In genomic region chr16:68290455-68290854, GRCh38 we compare ENCODE assay signal across 8 cellular contexts. TPM values are rescaled to one million over a fixed set of nuclear protein-coding genes. Genes with fewer than 3 reads are reported as not detected.
DNase-seq lines count a peak whose midpoint lies in the region; ATAC-seq lines count a peak whose summit lies in the region.
"Had no signal": no experiment of that assay in that cellular context is flagged by ENCODE, and none has a peak within 500 bp of the region (broad histone marks: within the 10 kb centered on the region; RNA-seq: fewer than 3 reads in every experiment).

No MANE protein-coding gene starts in this region.

- CTCF ChIA-PET in CD4-positive, alpha-beta memory T cell (lab: Charles Lee; ENCODE audit: partially characterized antibody) = interaction anchor here (0.9 to 29.4 kb wide), 5 partner anchors 10 to 37 kb away, joined by 3 to 680 read pairs (median 4); partner anchors contain the start of gene SLC7A6

- intact Hi-C loops in CD4-positive, alpha-beta memory T cell (cut with micrococcal nuclease) = no loop called here
- intact Hi-C loops in dendritic cell treated with granulocyte-macrophage colony-stimulating factor and Interleukin-4, amounts not matched to agents 40 ng/mL and 50 ng/mL, for 4 days (cut with micrococcal nuclease) = no loop called here

- H3K4me1 Mint-ChIP-seq in CD4-positive, alpha-beta memory T cell = peaks cover 58 to 85% (median 74%) of the 10 kb centered on the region in 4 donors
- H3K4me1 Mint-ChIP-seq in dendritic cell treated with granulocyte-macrophage colony-stimulating factor and Interleukin-4, amounts not matched to agents 40 ng/mL and 50 ng/mL, for 4 days (ENCODE audit: low read depth) = peaks cover 55% of the 10 kb centered on the region

- no peak for DNase-seq in CD4-positive, alpha-beta memory T cell
- DNase-seq in SW480 (ENCODE audit: low spot score) (no peak), NCI-H345 (lab: John Stamatoyannopoulos, UW) (no peak)
- DNase-seq: glutamatergic neuron had no signal

- H3K27me3 ChIP-seq in CD4-positive, alpha-beta memory T cell (ENCODE audit: insufficient read depth, low read length) = no peaks in the 10 kb centered on the region
- no peaks in the 10 kb centered on the region for H3K27me3 ChIP-seq in skeletal muscle tissue (ENCODE audit: control insufficient read depth in 3 of 3, insufficient read depth in 3 of 3, low read length in 3 of 3)

- no peaks in the 10 kb centered on the region for H3K27me3 Mint-ChIP-seq in CD4-positive, alpha-beta memory T cell
- no peaks in the 10 kb centered on the region for H3K27me3 Mint-ChIP-seq in dendritic cell treated with granulocyte-macrophage colony-stimulating factor and Interleukin-4, amounts not matched to agents 40 ng/mL and 50 ng/mL, for 4 days

- peaks cover 49 to 67% of the 10 kb centered on the region in 2 donors for H3K36me3 Mint-ChIP-seq in CD4-positive, alpha-beta memory T cell
- H3K36me3 Mint-ChIP-seq in dendritic cell treated with granulocyte-macrophage colony-stimulating factor and Interleukin-4, amounts not matched to agents 40 ng/mL and 50 ng/mL, for 4 days (ENCODE audit: low read depth) = peaks cover 80% of the 10 kb centered on the region

- H3K9ac ChIP-seq in skeletal muscle tissue (ENCODE audit: low read depth in 1 of 3, low read length in 3 of 3) = peak overlapping the region in 1 of 3 donors; percentile 25

- peak overlapping the region; percentile 32 to 83 (median 66) for H3K4me3 Mint-ChIP-seq in CD4-positive, alpha-beta memory T cell
- H3K4me3 Mint-ChIP-seq in dendritic cell treated with granulocyte-macrophage colony-stimulating factor and Interleukin-4, amounts not matched to agents 40 ng/mL and 50 ng/mL, for 4 days = no peak overlapping the region

- H3K36me3 ChIP-seq in CD4-positive, alpha-beta memory T cell (ENCODE audit: insufficient read depth, low read length) = peaks cover 48% of the 10 kb centered on the region
- H3K36me3 ChIP-seq in KOPT-K1 (ENCODE audit: insufficient read depth, low read length) = peaks cover 58% of the 10 kb centered on the region
- H3K36me3 ChIP-seq in skeletal muscle tissue (ENCODE audit: control insufficient read depth in 3 of 3, insufficient read depth in 3 of 3, low read length in 3 of 3) = peaks cover 43 to 64% (median 47%) of the 10 kb centered on the region in 3 donors

- no peaks in the 10 kb centered on the region for H3K9me3 Mint-ChIP-seq in CD4-positive, alpha-beta memory T cell
- H3K9me3 Mint-ChIP-seq in dendritic cell treated with granulocyte-macrophage colony-stimulating factor and Interleukin-4, amounts not matched to agents 40 ng/mL and 50 ng/mL, for 4 days = no peaks in the 10 kb centered on the region

- peak overlapping the region; percentile 82 to 91 (median 89) for H3K27ac Mint-ChIP-seq in CD4-positive, alpha-beta memory T cell
- peak overlapping the region; percentile 45 for H3K27ac Mint-ChIP-seq in dendritic cell treated with granulocyte-macrophage colony-stimulating factor and Interleukin-4, amounts not matched to agents 40 ng/mL and 50 ng/mL, for 4 days

- H3K4me1 ChIP-seq in CD4-positive, alpha-beta memory T cell (ENCODE audit: insufficient read depth, low read length) = peaks cover 76% of the 10 kb centered on the region
- H3K4me1 ChIP-seq in skeletal muscle tissue (ENCODE audit: control insufficient read depth in 3 of 3, insufficient read depth in 3 of 3, low read length in 3 of 3) = peaks cover 42 to 47% (median 45%) of the 10 kb centered on the region in 3 donors

- ATAC-seq in HG03520 (IDR thresholded peaks at IDR 0.05; ENCODE audit: unreplicated experiment) = no peak

- no peaks in the 10 kb centered on the region for H3K9me3 ChIP-seq in CD4-positive, alpha-beta memory T cell (ENCODE audit: control insufficient read depth in 1 of 2, low read length in 2 of 2)
- H3K9me3 ChIP-seq in KOPT-K1 (ENCODE audit: insufficient read depth, low read length, poor library complexity, severe bottlenecking) (no peaks in the 10 kb centered on the region), skeletal muscle tissue (ENCODE audit: control insufficient read depth in 3 of 3, low read length in 3 of 3) (no peaks in the 10 kb centered on the region)

- no peak overlapping the region for H3K4me3 ChIP-seq in CD4-positive, alpha-beta memory T cell (ENCODE audit: low read length in 2 of 2)
- no peak overlapping the region for H3K4me3 ChIP-seq in skeletal muscle tissue (ENCODE audit: low read length in 3 of 3)

- POLR2A ChIA-PET in CD4-positive, alpha-beta memory T cell (lab: Charles Lee; ENCODE audit: partially characterized antibody) = interaction anchor here (1.3 to 44.5 kb wide), 3 partner anchors 5 to 32 kb away, joined by 3 to 1508 read pairs (median 1508); partner anchors contain the start of genes PRMT7, SLC7A6 and SLC7A6OS

- peak overlapping the region; percentile 52 for H3K27ac ChIP-seq in CD4-positive, alpha-beta memory T cell (ENCODE audit: low read depth, low read length)
- H3K27ac ChIP-seq in KOPT-K1 (ENCODE audit: low read depth, low read length, poor library complexity, severe bottlenecking) (peak overlapping the region; percentile 8), skeletal muscle tissue (ENCODE audit: low read depth, low read length) (peak overlapping the region; percentile 25)

RNA-seq across cellular contexts. Expression of gene SLC7A6OS, which starts 20.3 kb away (rescaled TPM):
- total RNA-seq in CD4-positive, alpha-beta memory T cell = 10 to 100 TPM; 51.9 to 55.8 TPM
- polyA plus RNA-seq in CD4-positive, alpha-beta memory T cell = 10 to 100 TPM; 22.4 to 25.2 TPM
- total RNA-seq in skeletal muscle tissue = 11.0 TPM

RNA-seq across cellular contexts. Expression of gene PRMT7, which starts 20.4 kb away (rescaled TPM):
- total RNA-seq in CD4-positive, alpha-beta memory T cell = 100 to 1,000 TPM in 1 of 2 experiments, 10 to 100 TPM in 1; 98.4 to 104 TPM
- polyA plus RNA-seq in CD4-positive, alpha-beta memory T cell = 10 to 100 TPM; 28.3 to 30.6 TPM
- 49.1 TPM for total RNA-seq in skeletal muscle tissue

RNA-seq across cellular contexts. Expression of gene SLC7A6, which starts 26.1 kb away (rescaled TPM):
- total RNA-seq in CD4-positive, alpha-beta memory T cell = 100 to 1,000 TPM; 190 to 194 TPM
- 10 to 100 TPM; 14.4 to 21.1 TPM for polyA plus RNA-seq in CD4-positive, alpha-beta memory T cell
- 9.4 TPM for total RNA-seq in skeletal muscle tissue

RNA-seq across cellular contexts. Expression of gene PLA2G15, which starts 45.3 kb away (rescaled TPM):
- 10 to 100 TPM; 12.0 to 13.3 TPM for total RNA-seq in CD4-positive, alpha-beta memory T cell
- polyA plus RNA-seq in CD4-positive, alpha-beta memory T cell = 10 to 100 TPM in 1 of 2 donors, 1 to 10 TPM in 1; 6.6 to 10.8 TPM
- total RNA-seq in skeletal muscle tissue = 23.0 TPM

RNA-seq across cellular contexts. Expression of gene ESRP2, which starts 54.5 kb away (rescaled TPM):
- under 1 TPM; 0.14 to 0.26 TPM for total RNA-seq in CD4-positive, alpha-beta memory T cell
- polyA plus RNA-seq in CD4-positive, alpha-beta memory T cell = under 1 TPM in 1 of 2 donors, not detected in 1; 0.64 TPM
- not detected for total RNA-seq in skeletal muscle tissue

Comparison
In these comparisons a context has a peak if more than half of its experiments do, and no peak if none do; other contexts are left out.
1. RNA of gene SLC7A6, which starts 26.1 kb away (total RNA-seq): 190 to 194 TPM in CD4-positive, alpha-beta memory T cell; 9.4 TPM in skeletal muscle tissue (single experiment); every median in the first group is over 10 times any median in the second.
2. Peak in every context shown above with its lines, with median percentiles within 50 percentile points of each other: H3K27ac ChIP-seq.